ENCODE assay signal across 26 cellular contexts in genomic region chr1:228999776-229000175, GRCh38.
"Had no signal": no experiment of that assay in that cellular context is flagged by ENCODE, and none has a peak within 500 bp of the region (broad histone marks: within the 10 kb centered on the region; RNA-seq: fewer than 3 reads in every experiment).

No MANE protein-coding gene starts in this region.

- H3K9me3 Mint-ChIP-seq: mesothelial cell of epicardium; naive thymus-derived CD4-positive, alpha-beta T cell; natural killer cell treated with Interleukin-12 subunit alpha and Interleukin-12 subunit beta and Interleukin-15 and Interleukin-18, amount 100 ng/mL, for 72 hours; neural crest cell; stimulated activated effector memory CD8-positive, alpha-beta T cell treated with anti-CD3 and anti-CD28 coated beads, Interleukin-12 subunit alpha, Interleukin-12 subunit beta, amount 100 ng/mL, for 72 hours; stimulated activated naive CD8-positive, alpha-beta T cell treated with anti-CD3 and anti-CD28 coated beads, Interleukin-15, Interleukin-2, amounts not matched to agents 100 ng/mL and 50 ng/mL, for 24 hours had no signal

- H3K79me2 ChIP-seq: hepatocyte had no signal

- H3K4me3 Mint-ChIP-seq: mesothelial cell of epicardium; naive thymus-derived CD4-positive, alpha-beta T cell; natural killer cell treated with Interleukin-12 subunit alpha and Interleukin-12 subunit beta and Interleukin-15 and Interleukin-18, amount 100 ng/mL, for 72 hours; neural crest cell; stimulated activated effector memory CD8-positive, alpha-beta T cell treated with anti-CD3 and anti-CD28 coated beads, Interleukin-12 subunit alpha, Interleukin-12 subunit beta, amount 100 ng/mL, for 72 hours; stimulated activated naive CD8-positive, alpha-beta T cell treated with anti-CD3 and anti-CD28 coated beads, Interleukin-15, Interleukin-2, amounts not matched to agents 100 ng/mL and 50 ng/mL, for 24 hours had no signal

- H3K27me3 ChIP-seq: heart right ventricle, hepatocyte, neutrophil, spleen, tibial nerve, upper lobe of right lung had no signal

- ATAC-seq: heart right ventricle; mucosa of descending colon; naive thymus-derived CD4-positive, alpha-beta T cell; natural killer cell treated with Interleukin-12 subunit alpha and Interleukin-12 subunit beta and Interleukin-15 and Interleukin-18, amount 100 ng/mL, for 72 hours; right cardiac atrium; sciatic nerve; stimulated activated effector memory CD8-positive, alpha-beta T cell treated with anti-CD3 and anti-CD28 coated beads, Interleukin-12 subunit alpha, Interleukin-12 subunit beta, amount 100 ng/mL, for 72 hours; upper lobe of right lung had no signal

- H2AFZ ChIP-seq: hepatocyte had no signal

- DNase-seq: heart right ventricle; islet precursor cell; left ventricle myocardium inferior; mesendoderm; mucosa of descending colon; naive thymus-derived CD4-positive, alpha-beta T cell; occipital lobe; retina; right cardiac atrium; spleen; stimulated activated CD4-positive, alpha-beta T cell treated with anti-CD3 and anti-CD28 coated beads, Interleukin-4, amount 100 ng/mL, for 24 hours; stimulated activated naive CD4-positive, alpha-beta T cell; substantia nigra; upper lobe of right lung had no signal

- H3K4me3 ChIP-seq: heart right ventricle, hepatocyte, left ventricle myocardium inferior, lung, mucosa of descending colon, prostate gland, skin epidermis, spleen, tibial nerve, upper lobe of right lung had no signal

- H3K27ac Mint-ChIP-seq: mesothelial cell of epicardium; natural killer cell treated with Interleukin-12 subunit alpha and Interleukin-12 subunit beta and Interleukin-15 and Interleukin-18, amount 100 ng/mL, for 72 hours; stimulated activated effector memory CD8-positive, alpha-beta T cell treated with anti-CD3 and anti-CD28 coated beads, Interleukin-12 subunit alpha, Interleukin-12 subunit beta, amount 100 ng/mL, for 72 hours; stimulated activated naive CD8-positive, alpha-beta T cell treated with anti-CD3 and anti-CD28 coated beads, Interleukin-15, Interleukin-2, amounts not matched to agents 100 ng/mL and 50 ng/mL, for 24 hours had no signal

- H3K36me3 ChIP-seq: heart right ventricle, left ventricle myocardium inferior, neutrophil, prostate gland, spleen, tibial nerve, upper lobe of right lung had no signal

- H3K4me2 ChIP-seq: hepatocyte had no signal

- H3K4me1 ChIP-seq: left ventricle myocardium inferior, prostate gland, upper lobe of right lung had no signal

- H3K27me3 Mint-ChIP-seq: natural killer cell treated with Interleukin-12 subunit alpha and Interleukin-12 subunit beta and Interleukin-15 and Interleukin-18, amount 100 ng/mL, for 72 hours; stimulated activated naive CD8-positive, alpha-beta T cell treated with anti-CD3 and anti-CD28 coated beads, Interleukin-15, Interleukin-2, amounts not matched to agents 100 ng/mL and 50 ng/mL, for 24 hours had no signal

- H3K36me3 Mint-ChIP-seq: mesothelial cell of epicardium; naive thymus-derived CD4-positive, alpha-beta T cell; natural killer cell treated with Interleukin-12 subunit alpha and Interleukin-12 subunit beta and Interleukin-15 and Interleukin-18, amount 100 ng/mL, for 72 hours; stimulated activated effector memory CD8-positive, alpha-beta T cell treated with anti-CD3 and anti-CD28 coated beads, Interleukin-12 subunit alpha, Interleukin-12 subunit beta, amount 100 ng/mL, for 72 hours had no signal

- H3K9me3 ChIP-seq: heart right ventricle, left ventricle myocardium inferior, mucosa of descending colon, neutrophil, prostate gland, spleen, tibial nerve, upper lobe of right lung had no signal

- H3K27ac ChIP-seq: heart right ventricle, hepatocyte, left ventricle myocardium inferior, neutrophil, prostate gland, skin epidermis, spleen, tibial nerve, upper lobe of right lung had no signal
